Comparison of ENCODE assay signal across 20 cellular contexts in the genomic region with DNA sequence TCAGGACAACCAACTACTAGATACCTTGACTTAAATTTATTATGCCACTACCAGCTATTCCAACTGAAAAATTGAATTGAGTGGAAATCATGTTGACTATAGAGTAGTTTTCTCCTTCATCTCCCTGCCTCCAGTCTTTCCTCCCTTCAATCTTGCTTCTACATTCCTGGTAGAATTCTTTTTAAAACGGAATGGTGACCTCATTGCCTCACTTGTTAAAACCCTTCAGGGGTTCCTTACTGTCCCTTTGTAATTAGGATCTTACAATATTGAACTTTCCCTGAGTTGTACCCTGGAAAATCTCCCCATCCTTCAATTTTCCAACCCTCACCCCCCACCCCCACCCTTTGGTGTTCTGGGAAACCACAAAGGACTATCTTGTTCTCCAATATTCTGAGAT.
DNase-seq lines count a peak whose midpoint lies in the region; ATAC-seq and TF ChIP-seq lines count a peak whose summit lies in the region.
"Had no signal": no experiment of that assay in that cellular context is flagged by ENCODE, and none has a peak within 500 bp of the region (broad histone marks: within the 10 kb centered on the region; RNA-seq: fewer than 3 reads in every experiment).

No MANE protein-coding gene starts in this region.

- H3K9me3 ChIP-seq in spleen, result no peaks in the 10 kb centered on the region
- no peaks in the 10 kb centered on the region for H3K9me3 ChIP-seq in body of pancreas
- H3K9me3 ChIP-seq: upper lobe of left lung had no signal

- peak overlapping the region; percentile 70 for H3K27ac Mint-ChIP-seq in activated naive CD4-positive, alpha-beta T cell treated with anti-CD3 and anti-CD28 coated beads, Interleukin-2, amount 50 U/mL, for 24 hours
- no peak overlapping the region for H3K27ac Mint-ChIP-seq in activated naive CD4-positive, alpha-beta T cell treated with anti-CD3 and anti-CD28 coated beads, Interleukin-2, amount 50 U/mL, for 72 hours
- peak overlapping the region; percentile 49 for H3K27ac Mint-ChIP-seq in activated T-helper 17 cell treated with anti-CD3 and anti-CD28 coated beads, Interleukin-2, amount 50 U/mL, for 72 hours
- H3K27ac Mint-ChIP-seq: activated CD4-positive, alpha-beta memory T cell treated with anti-CD3 and anti-CD28 coated beads, Interleukin-2, amount 10 ng/mL, durations not matched to agents 7 days and 5 days; activated T-helper 1 cell treated with anti-CD3 and anti-CD28 coated beads, Interleukin-12 subunit alpha, Interleukin-12 subunit beta, Interleukin-2, Interleukin-4 antibody, amounts not matched to agents 30 ng/mL and 10 ng/mL and 1 ng/mL, durations not matched to agents 14 hours and 24 hours and 36 hours had no signal

- H3K27ac ChIP-seq in spleen (peak overlapping the region in 6 of 8 donors; percentile 19 to 57 (median 42)), body of pancreas (no peak overlapping the region)
- H3K27ac ChIP-seq: 22Rv1, C4-2B, RWPE1, upper lobe of left lung had no signal

- H3K4me1 ChIP-seq in spleen, result peaks cover 0 to 68% (median 31%) of the 10 kb centered on the region in 6 donors
- peaks cover 2% of the 10 kb centered on the region for H3K4me1 ChIP-seq in body of pancreas

- no peaks in the 10 kb centered on the region for H3K9me3 Mint-ChIP-seq in activated naive CD4-positive, alpha-beta T cell treated with anti-CD3 and anti-CD28 coated beads, Interleukin-2, amount 50 U/mL, for 24 hours
- no peaks in the 10 kb centered on the region for H3K9me3 Mint-ChIP-seq in activated naive CD4-positive, alpha-beta T cell treated with anti-CD3 and anti-CD28 coated beads, Interleukin-2, amount 50 U/mL, for 72 hours
- no peaks in the 10 kb centered on the region for H3K9me3 Mint-ChIP-seq in activated T-helper 17 cell treated with anti-CD3 and anti-CD28 coated beads, Interleukin-2, amount 50 U/mL, for 72 hours
- H3K9me3 Mint-ChIP-seq: activated CD4-positive, alpha-beta memory T cell treated with anti-CD3 and anti-CD28 coated beads, Interleukin-2, amount 10 ng/mL, durations not matched to agents 7 days and 5 days; activated T-helper 1 cell treated with anti-CD3 and anti-CD28 coated beads, Interleukin-12 subunit alpha, Interleukin-12 subunit beta, Interleukin-2, Interleukin-4 antibody, amounts not matched to agents 30 ng/mL and 10 ng/mL and 1 ng/mL, durations not matched to agents 14 hours and 24 hours and 36 hours; neural crest cell had no signal

- DNase-seq in activated naive CD4-positive, alpha-beta T cell treated with anti-CD3 and anti-CD28 coated beads, Interleukin-2, amount 50 U/mL, for 72 hours (ENCODE audit: low spot score in 2 of 2), result no peak
- DNase-seq in iris pigment epithelial cell (ENCODE audit: low read depth) (peak; percentile 14), spleen (no peak), AG08395 (ENCODE audit: low spot score) (no peak), body of pancreas (no peak)
- no peak for DNase-seq in activated CD4-positive, alpha-beta T cell treated with anti-CD3 and anti-CD28 coated beads for 48 hours
- DNase-seq: activated CD4-positive, alpha-beta memory T cell treated with anti-CD3 and anti-CD28 coated beads, Interleukin-2, amount 10 ng/mL, durations not matched to agents 7 days and 5 days; foreskin melanocyte; MM.1S; NCI-H1694 treated with DMSO at 0.1 percent for 48 hours; retina; stimulated activated naive CD8-positive, alpha-beta T cell treated with anti-CD3 and anti-CD28 coated beads, Interleukin-15, Interleukin-2, amounts not matched to agents 100 U/mL and 50 U/mL, for 24 hours; upper lobe of left lung had no signal

- TF ChIP-seq CTCF in spleen (IDR thresholded peaks at IDR 0.05 in 8 of 11, conservative IDR thresholded peaks at IDR 0.05 in 3 of 11), result no peak
- no peak for TF ChIP-seq CTCF in body of pancreas (IDR thresholded peaks at IDR 0.05)

- no peak overlapping the region for H3K4me3 Mint-ChIP-seq in activated naive CD4-positive, alpha-beta T cell treated with anti-CD3 and anti-CD28 coated beads, Interleukin-2, amount 50 U/mL, for 24 hours
- no peak overlapping the region for H3K4me3 Mint-ChIP-seq in activated T-helper 17 cell treated with anti-CD3 and anti-CD28 coated beads, Interleukin-2, amount 50 U/mL, for 72 hours
- H3K4me3 Mint-ChIP-seq: activated CD4-positive, alpha-beta memory T cell treated with anti-CD3 and anti-CD28 coated beads, Interleukin-2, amount 10 ng/mL, durations not matched to agents 7 days and 5 days; activated T-helper 1 cell treated with anti-CD3 and anti-CD28 coated beads, Interleukin-12 subunit alpha, Interleukin-12 subunit beta, Interleukin-2, Interleukin-4 antibody, amounts not matched to agents 30 ng/mL and 10 ng/mL and 1 ng/mL, durations not matched to agents 14 hours and 24 hours and 36 hours; neural crest cell had no signal

- no peaks in the 10 kb centered on the region for H3K27me3 ChIP-seq in spleen (replicated peaks in 1 of 7)
- no peaks in the 10 kb centered on the region for H3K27me3 ChIP-seq in body of pancreas
- H3K27me3 ChIP-seq: upper lobe of left lung had no signal

- peaks cover 54% of the 10 kb centered on the region for H3K4me1 Mint-ChIP-seq in activated naive CD4-positive, alpha-beta T cell treated with anti-CD3 and anti-CD28 coated beads, Interleukin-2, amount 50 U/mL, for 24 hours
- peaks cover 26% of the 10 kb centered on the region for H3K4me1 Mint-ChIP-seq in activated T-helper 17 cell treated with anti-CD3 and anti-CD28 coated beads, Interleukin-2, amount 50 U/mL, for 72 hours

- intact Hi-C loops in spleen (cut with DNase I; ENCODE audit: low total_unique reads) (no loop called here), body of pancreas (cut with DNase I) (no loop called here)

- H3K36me3 ChIP-seq in spleen, result peaks cover 0 to 3% (median 0%) of the 10 kb centered on the region in 6 donors
- H3K36me3 ChIP-seq in body of pancreas (replicated peaks in 1 of 2; ENCODE audit: insufficient read depth in 1 of 2, low read depth in 2 of 2), result no peaks in the 10 kb centered on the region
- H3K36me3 ChIP-seq: upper lobe of left lung had no signal

- WGBS in spleen, 5 donors, result 74 to 95% (median 82%) methylated on average over 1 of the region's 1 CpG
- 85 to 90% methylated on average over 1 of the region's 1 CpG for WGBS in body of pancreas, 2 donors

- no peak for TF ChIP-seq POLR2A in spleen (IDR thresholded peaks at IDR 0.05)
- TF ChIP-seq POLR2A in body of pancreas (IDR thresholded peaks at IDR 0.05), result no peak

- H3K36me3 Mint-ChIP-seq in activated naive CD4-positive, alpha-beta T cell treated with anti-CD3 and anti-CD28 coated beads, Interleukin-2, amount 50 U/mL, for 24 hours, result peaks cover 23% of the 10 kb centered on the region
- H3K36me3 Mint-ChIP-seq in activated naive CD4-positive, alpha-beta T cell treated with anti-CD3 and anti-CD28 coated beads, Interleukin-2, amount 50 U/mL, for 72 hours, result peaks cover 0 to 19% of the 10 kb centered on the region in 2 donors
- H3K36me3 Mint-ChIP-seq in activated T-helper 17 cell treated with anti-CD3 and anti-CD28 coated beads, Interleukin-2, amount 50 U/mL, for 72 hours (ENCODE audit: low read depth), result peaks cover 24% of the 10 kb centered on the region

- no peak for ATAC-seq in activated naive CD4-positive, alpha-beta T cell treated with anti-CD3 and anti-CD28 coated beads, Interleukin-2, amount 50 U/mL, for 72 hours
- no peak for ATAC-seq in activated T-helper 17 cell treated with anti-CD3 and anti-CD28 coated beads, Interleukin-2, amount 50 U/mL, for 72 hours (replicated peaks)
- ATAC-seq in body of pancreas, result no peak
- ATAC-seq: stimulated activated naive CD8-positive, alpha-beta T cell treated with anti-CD3 and anti-CD28 coated beads, Interleukin-15, Interleukin-2, amounts not matched to agents 100 U/mL and 50 U/mL, for 24 hours had no signal

- H3K4me3 ChIP-seq in spleen (no peak overlapping the region), body of pancreas (no peak overlapping the region)
- H3K4me3 ChIP-seq: upper lobe of left lung had no signal

- no peaks in the 10 kb centered on the region for H3K27me3 Mint-ChIP-seq in activated naive CD4-positive, alpha-beta T cell treated with anti-CD3 and anti-CD28 coated beads, Interleukin-2, amount 50 U/mL, for 24 hours
- H3K27me3 Mint-ChIP-seq in activated T-helper 17 cell treated with anti-CD3 and anti-CD28 coated beads, Interleukin-2, amount 50 U/mL, for 72 hours, result no peaks in the 10 kb centered on the region
- H3K27me3 Mint-ChIP-seq: activated CD4-positive, alpha-beta memory T cell treated with anti-CD3 and anti-CD28 coated beads, Interleukin-2, amount 10 ng/mL, durations not matched to agents 7 days and 5 days had no signal

Comparison
In these comparisons a context has a peak if more than half of its experiments do, and no peak if none do; other contexts are left out.
1. H3K27ac Mint-ChIP-seq: peak in activated naive CD4-positive, alpha-beta T cell treated with anti-CD3 and anti-CD28 coated beads, Interleukin-2, amount 50 U/mL, for 24 hours (single experiment) and activated T-helper 17 cell treated with anti-CD3 and anti-CD28 coated beads, Interleukin-2, amount 50 U/mL, for 72 hours (single experiment); none in activated naive CD4-positive, alpha-beta T cell treated with anti-CD3 and anti-CD28 coated beads, Interleukin-2, amount 50 U/mL, for 72 hours (0 of 2).
2. H3K27ac ChIP-seq: peak in spleen (6 of 8); none in body of pancreas (0 of 4).